ENCODE assay signal across 27 cellular contexts in the genomic region with DNA sequence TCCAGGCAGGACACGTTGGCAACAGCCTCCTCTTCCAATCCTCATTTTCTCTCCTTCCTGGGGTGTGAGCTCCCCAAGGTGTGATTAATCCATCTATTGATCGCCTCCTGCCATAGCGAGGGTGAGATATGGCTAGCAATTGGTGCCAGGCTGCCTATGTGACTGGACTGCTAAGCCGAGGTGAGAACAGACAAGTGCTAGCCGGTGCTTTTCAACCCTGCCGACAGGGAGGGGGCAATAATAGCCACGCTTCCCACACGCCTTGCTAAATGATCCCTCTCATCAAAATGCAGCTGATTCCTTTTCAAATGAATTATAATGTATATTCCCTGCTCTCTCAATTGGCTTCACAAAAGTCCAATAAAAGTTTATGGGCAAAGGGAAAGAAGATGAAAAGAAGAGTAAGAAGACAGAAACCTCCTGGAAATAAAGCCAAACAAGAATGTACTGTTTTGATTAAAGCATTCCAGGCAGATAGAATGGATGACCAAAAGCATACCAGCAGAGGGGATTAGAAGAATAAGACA.
"Had no signal": no experiment of that assay in that cellular context is flagged by ENCODE, and none has a peak within 500 bp of the region (broad histone marks: within the 10 kb centered on the region; RNA-seq: fewer than 3 reads in every experiment).

No MANE protein-coding gene starts in this region.

- H3K27ac ChIP-seq: colonic mucosa, epithelial cell of prostate, gastrocnemius medialis, heart right ventricle, left lung, prostate gland, right atrium auricular region, suprapubic skin, transverse colon, upper lobe of right lung, uterus had no signal

- H3K4me1 ChIP-seq: colonic mucosa, gastrocnemius medialis, left lung, prostate gland, right atrium auricular region, suprapubic skin, transverse colon, upper lobe of right lung, uterus had no signal

- H3K27me3 Mint-ChIP-seq: stimulated activated naive CD8-positive, alpha-beta T cell treated with anti-CD3 and anti-CD28 coated beads, Interleukin-15, amount 100 ng/mL, for 72 hours had no signal

- H3K27ac Mint-ChIP-seq: dendritic cell treated with granulocyte-macrophage colony-stimulating factor and Interleukin-4, amounts not matched to agents 40 ng/mL and 50 ng/mL, for 4 days; endodermal cell; natural killer cell; stimulated activated naive CD8-positive, alpha-beta T cell treated with anti-CD3 and anti-CD28 coated beads, Interleukin-15, amount 100 ng/mL, for 72 hours had no signal

- H3K9me3 ChIP-seq: colonic mucosa, gastrocnemius medialis, heart right ventricle, left lung, prostate gland, right atrium auricular region, suprapubic skin, transverse colon, upper lobe of right lung, uterus had no signal

- H3K4me1 Mint-ChIP-seq: endodermal cell, natural killer cell had no signal

- H3K4me2 ChIP-seq: smooth muscle cell had no signal

- H3K36me3 Mint-ChIP-seq: natural killer cell had no signal

- DNase-seq: colonic mucosa; effector CD8-positive, alpha-beta T cell; endodermal cell; foreskin fibroblast; gastrocnemius medialis; heart right ventricle; hippocampal formation; left cardiac atrium; left lung; natural killer cell; stimulated activated CD4-positive, alpha-beta T cell treated with anti-CD3 and anti-CD28 coated beads, Interleukin-12 subunit alpha, Interleukin-12 subunit beta, amount 100 ng/mL, for 4 hours; stimulated activated CD4-positive, alpha-beta T cell treated with anti-CD3 and anti-CD28 coated beads, Interleukin-1b, Interleukin-23, amount 100 ng/mL, for 48 hours; stimulated activated CD4-positive, alpha-beta T cell treated with anti-CD3 and anti-CD28 coated beads, Interleukin-4, amount 100 ng/mL, for 1 hour; stimulated activated CD8-positive, alpha-beta memory T cell treated with anti-CD3 and anti-CD28 coated beads, Interleukin-4, amount 100 ng/mL, for 48 hours; stimulated activated naive CD4-positive, alpha-beta T cell; stimulated activated naive CD8-positive, alpha-beta T cell treated with anti-CD3 and anti-CD28 coated beads, Interleukin-15, amount 100 ng/mL, for 72 hours; transverse colon; upper lobe of right lung; uterus had no signal

- H3K4me3 ChIP-seq: colonic mucosa, gastrocnemius medialis, heart right ventricle, left lung, prostate gland, right atrium auricular region, smooth muscle cell, suprapubic skin, transverse colon, upper lobe of right lung, uterus had no signal

- H3K9me3 Mint-ChIP-seq: dendritic cell treated with granulocyte-macrophage colony-stimulating factor and Interleukin-4, amounts not matched to agents 40 ng/mL and 50 ng/mL, for 4 days; endodermal cell; natural killer cell had no signal

- H3K36me3 ChIP-seq: colonic mucosa, gastrocnemius medialis, heart right ventricle, left lung, prostate gland, right atrium auricular region, suprapubic skin, transverse colon, upper lobe of right lung, uterus had no signal

- H3K4me3 Mint-ChIP-seq: dendritic cell treated with granulocyte-macrophage colony-stimulating factor and Interleukin-4, amounts not matched to agents 40 ng/mL and 50 ng/mL, for 4 days; endodermal cell; natural killer cell; stimulated activated naive CD8-positive, alpha-beta T cell treated with anti-CD3 and anti-CD28 coated beads, Interleukin-15, amount 100 ng/mL, for 72 hours had no signal

- H3K27me3 ChIP-seq: colonic mucosa, gastrocnemius medialis, left lung, right atrium auricular region, suprapubic skin, transverse colon, upper lobe of right lung, uterus had no signal

- ATAC-seq: esophagus mucosa; gastrocnemius medialis; heart right ventricle; left cardiac atrium; left lung; natural killer cell; sciatic nerve; stimulated activated naive CD8-positive, alpha-beta T cell treated with anti-CD3 and anti-CD28 coated beads, Interleukin-15, amount 100 ng/mL, for 72 hours; upper lobe of right lung had no signal
